ENCODE assay signal across 40 cellular contexts in genomic region chr17:59129814-59130213, GRCh38.
"Had no signal": no experiment of that assay in that cellular context is flagged by ENCODE, and none has a peak within 500 bp of the region (broad histone marks: within the 10 kb centered on the region; RNA-seq: fewer than 3 reads in every experiment).

No MANE protein-coding gene starts in this region.

- H3K4me1 ChIP-seq: adrenal gland, ascending aorta, body of pancreas, breast epithelium had no signal

- H3K4me3 ChIP-seq: adrenal gland, ascending aorta, body of pancreas, breast epithelium, cardiac muscle cell had no signal

- H3K4me1 Mint-ChIP-seq: activated naive CD4-positive, alpha-beta T cell treated with anti-CD3 and anti-CD28 coated beads, Interleukin-2, amount 10 ng/mL, durations not matched to agents 7 days and 5 days; activated naive CD8-positive, alpha-beta T cell treated with anti-CD3 and anti-CD28 coated beads for 36 hours; activated naive CD8-positive, alpha-beta T cell treated with anti-CD3 and anti-CD28 coated beads, Interleukin-2, amount 50 U/mL, for 24 hours had no signal

- FAIRE-seq: astrocyte, bronchial epithelial cell had no signal

- H3K9me3 Mint-ChIP-seq: activated naive CD4-positive, alpha-beta T cell treated with anti-CD3 and anti-CD28 coated beads for 36 hours; activated naive CD4-positive, alpha-beta T cell treated with anti-CD3 and anti-CD28 coated beads, Interleukin-2, amount 10 ng/mL, durations not matched to agents 7 days and 5 days; activated naive CD4-positive, alpha-beta T cell treated with anti-CD3 and anti-CD28 coated beads, Interleukin-2, amount 50 U/mL, for 24 hours; activated naive CD4-positive, alpha-beta T cell treated with anti-CD3 and anti-CD28 coated beads, Interleukin-2, amount 50 U/mL, for 72 hours; activated naive CD8-positive, alpha-beta T cell treated with anti-CD3 and anti-CD28 coated beads for 36 hours; activated naive CD8-positive, alpha-beta T cell treated with anti-CD3 and anti-CD28 coated beads, Interleukin-2, amount 10 ng/mL, durations not matched to agents 7 days and 5 days; activated naive CD8-positive, alpha-beta T cell treated with anti-CD3 and anti-CD28 coated beads, Interleukin-2, amount 50 U/mL, for 24 hours; activated T-cell treated with anti-CD3 and anti-CD28 coated beads, Interleukin-2, amount 50 U/mL, for 24 hours; activated T-cell treated with anti-CD3 and anti-CD28 coated beads, Interleukin-2, amount 50 U/mL, for 4 hours; activated T-cell treated with anti-CD3 and anti-CD28 coated beads, Interleukin-2, amount 50 U/mL, for 72 hours; activated T-helper 1 cell treated with anti-CD3 and anti-CD28 coated beads, Interleukin-12 subunit alpha, Interleukin-12 subunit beta, Interleukin-2, Interleukin-4 antibody, amounts not matched to agents 30 ng/mL and 10 ng/mL and 1 ng/mL, durations not matched to agents 14 hours and 24 hours and 36 hours; activated T-helper 17 cell treated with anti-CD3 and anti-CD28 coated beads, Interleukin-2, amount 50 U/mL, for 72 hours; activated T-helper 2 cell treated with anti-CD3 and anti-CD28 coated beads, Interferon-gamma antibody, Interleukin-2, Interleukin-4, amounts not matched to agents 10 μg/mL and 5 μg/mL and 100 μg/mL, durations not matched to agents 14 hours and 24 hours and 36 hours; brain; central memory CD8-positive, alpha-beta T cell had no signal

- H3K27me3 Mint-ChIP-seq: activated naive CD4-positive, alpha-beta T cell treated with anti-CD3 and anti-CD28 coated beads, Interleukin-2, amount 10 ng/mL, durations not matched to agents 7 days and 5 days; activated naive CD4-positive, alpha-beta T cell treated with anti-CD3 and anti-CD28 coated beads, Interleukin-2, amount 50 U/mL, for 24 hours; activated naive CD8-positive, alpha-beta T cell; activated naive CD8-positive, alpha-beta T cell treated with anti-CD3 and anti-CD28 coated beads for 36 hours; activated naive CD8-positive, alpha-beta T cell treated with anti-CD3 and anti-CD28 coated beads, Interleukin-2, amount 10 ng/mL, durations not matched to agents 7 days and 5 days; activated naive CD8-positive, alpha-beta T cell treated with anti-CD3 and anti-CD28 coated beads, Interleukin-2, amount 50 U/mL, for 24 hours; activated T-cell treated with anti-CD3 and anti-CD28 coated beads, Interleukin-2, amount 50 U/mL, for 24 hours; activated T-helper 17 cell treated with anti-CD3 and anti-CD28 coated beads, Interleukin-2, amount 50 U/mL, for 72 hours; brain; central memory CD8-positive, alpha-beta T cell had no signal

- H3K27me3 ChIP-seq: adrenal gland, ascending aorta, body of pancreas, brain microvascular endothelial cell, breast epithelium, cardiac muscle cell had no signal

- H3K27ac Mint-ChIP-seq: activated naive CD4-positive, alpha-beta T cell treated with anti-CD3 and anti-CD28 coated beads for 36 hours; activated naive CD4-positive, alpha-beta T cell treated with anti-CD3 and anti-CD28 coated beads, Interleukin-2, amount 50 U/mL, for 72 hours; activated naive CD8-positive, alpha-beta T cell; activated naive CD8-positive, alpha-beta T cell treated with anti-CD3 and anti-CD28 coated beads for 36 hours; activated naive CD8-positive, alpha-beta T cell treated with anti-CD3 and anti-CD28 coated beads, Interleukin-2, amount 10 ng/mL, durations not matched to agents 7 days and 5 days; activated naive CD8-positive, alpha-beta T cell treated with anti-CD3 and anti-CD28 coated beads, Interleukin-2, amount 50 U/mL, for 24 hours; activated T-cell treated with anti-CD3 and anti-CD28 coated beads, Interleukin-2, amount 50 U/mL, for 24 hours; activated T-cell treated with anti-CD3 and anti-CD28 coated beads, Interleukin-2, amount 50 U/mL, for 72 hours; activated T-helper 1 cell treated with anti-CD3 and anti-CD28 coated beads, Interleukin-12 subunit alpha, Interleukin-12 subunit beta, Interleukin-2, Interleukin-4 antibody, amounts not matched to agents 30 ng/mL and 10 ng/mL and 1 ng/mL, durations not matched to agents 14 hours and 24 hours and 36 hours; activated T-helper 17 cell treated with anti-CD3 and anti-CD28 coated beads, Interleukin-2, amount 50 U/mL, for 72 hours had no signal

- ATAC-seq: activated naive CD4-positive, alpha-beta T cell treated with anti-CD3 and anti-CD28 coated beads, Interleukin-2, amount 50 U/mL, for 72 hours; activated naive CD8-positive, alpha-beta T cell treated with anti-CD3 and anti-CD28 coated beads, Interleukin-2, amount 50 U/mL, for 24 hours; activated T-cell treated with anti-CD3 and anti-CD28 coated beads, Interleukin-2, amount 50 U/mL, for 4 hours; activated T-cell treated with anti-CD3 and anti-CD28 coated beads, Interleukin-2, amount 50 U/mL, for 72 hours; activated T-helper 17 cell treated with anti-CD3 and anti-CD28 coated beads, Interleukin-2, amount 50 U/mL, for 72 hours; body of pancreas had no signal

- H3K27ac ChIP-seq: adrenal gland, ascending aorta, body of pancreas, brain microvascular endothelial cell, breast epithelium, cardiac muscle cell had no signal

- H3K9me3 ChIP-seq: adrenal gland, ascending aorta, body of pancreas, breast epithelium had no signal

- DNase-seq: activated effector memory CD4-positive, alpha-beta T cell treated with anti-CD3 and anti-CD28 coated beads, Interleukin-2, amount 50 U/mL, for 16 hours; activated effector memory CD4-positive, alpha-beta T cell treated with Interleukin-2 at 50 U/mL for 16 hours; activated gamma-delta T cell; activated gamma-delta T cell treated with Interleukin-2 at 50 U/mL for 16 hours; activated naive CD4-positive, alpha-beta T cell; activated naive CD4-positive, alpha-beta T cell treated with anti-CD3 and anti-CD28 coated beads for 36 hours; activated naive CD4-positive, alpha-beta T cell treated with anti-CD3 and anti-CD28 coated beads, Interleukin-2, amount 10 ng/mL, durations not matched to agents 7 days and 5 days; activated naive CD4-positive, alpha-beta T cell treated with anti-CD3 and anti-CD28 coated beads, Interleukin-2, amount 50 U/mL, for 16 hours; activated naive CD4-positive, alpha-beta T cell treated with Interleukin-2 at 50 U/mL for 16 hours; activated naive CD8-positive, alpha-beta T cell treated with anti-CD3 and anti-CD28 coated beads for 36 hours; activated naive CD8-positive, alpha-beta T cell treated with anti-CD3 and anti-CD28 coated beads, Interleukin-2, amount 10 ng/mL, durations not matched to agents 7 days and 5 days; activated naive CD8-positive, alpha-beta T cell treated with anti-CD3 and anti-CD28 coated beads, Interleukin-2, amount 50 U/mL, for 24 hours; activated T-cell treated with anti-CD3 and anti-CD28 coated beads, Interleukin-2, amount 50 U/mL, for 1 hour; activated T-cell treated with anti-CD3 and anti-CD28 coated beads, Interleukin-2, amount 50 U/mL, for 24 hours; activated T-cell treated with anti-CD3 and anti-CD28 coated beads, Interleukin-2, amount 50 U/mL, for 4 hours; activated T-cell treated with anti-CD3 and anti-CD28 coated beads, Interleukin-2, amount 50 U/mL, for 48 hours; activated T-cell treated with anti-CD3 and anti-CD28 coated beads, Interleukin-2, amount 50 U/mL, for 72 hours; adrenal gland; amniotic stem cell; amygdala; anterior cingulate cortex; aorta; body of pancreas; brain microvascular endothelial cell; caudate nucleus; central memory CD4-positive, alpha-beta T cell; cerebellar nuclear complex had no signal

- H3K36me3 ChIP-seq: adrenal gland, breast epithelium, cardiac muscle cell had no signal

- H3K4me3 Mint-ChIP-seq: activated naive CD4-positive, alpha-beta T cell treated with anti-CD3 and anti-CD28 coated beads for 36 hours; activated naive CD4-positive, alpha-beta T cell treated with anti-CD3 and anti-CD28 coated beads, Interleukin-2, amount 10 ng/mL, durations not matched to agents 7 days and 5 days; activated naive CD4-positive, alpha-beta T cell treated with anti-CD3 and anti-CD28 coated beads, Interleukin-2, amount 50 U/mL, for 24 hours; activated naive CD8-positive, alpha-beta T cell; activated naive CD8-positive, alpha-beta T cell treated with anti-CD3 and anti-CD28 coated beads for 36 hours; activated naive CD8-positive, alpha-beta T cell treated with anti-CD3 and anti-CD28 coated beads, Interleukin-2, amount 10 ng/mL, durations not matched to agents 7 days and 5 days; activated naive CD8-positive, alpha-beta T cell treated with anti-CD3 and anti-CD28 coated beads, Interleukin-2, amount 50 U/mL, for 24 hours; activated T-cell treated with anti-CD3 and anti-CD28 coated beads, Interleukin-2, amount 50 U/mL, for 24 hours; activated T-cell treated with anti-CD3 and anti-CD28 coated beads, Interleukin-2, amount 50 U/mL, for 4 hours; activated T-cell treated with anti-CD3 and anti-CD28 coated beads, Interleukin-2, amount 50 U/mL, for 72 hours; activated T-helper 1 cell treated with anti-CD3 and anti-CD28 coated beads, Interleukin-12 subunit alpha, Interleukin-12 subunit beta, Interleukin-2, Interleukin-4 antibody, amounts not matched to agents 30 ng/mL and 10 ng/mL and 1 ng/mL, durations not matched to agents 14 hours and 24 hours and 36 hours; activated T-helper 17 cell treated with anti-CD3 and anti-CD28 coated beads, Interleukin-2, amount 50 U/mL, for 72 hours; brain; central memory CD8-positive, alpha-beta T cell had no signal
